Comparison of ENCODE assay signal across 20 cellular contexts in the genomic region with DNA sequence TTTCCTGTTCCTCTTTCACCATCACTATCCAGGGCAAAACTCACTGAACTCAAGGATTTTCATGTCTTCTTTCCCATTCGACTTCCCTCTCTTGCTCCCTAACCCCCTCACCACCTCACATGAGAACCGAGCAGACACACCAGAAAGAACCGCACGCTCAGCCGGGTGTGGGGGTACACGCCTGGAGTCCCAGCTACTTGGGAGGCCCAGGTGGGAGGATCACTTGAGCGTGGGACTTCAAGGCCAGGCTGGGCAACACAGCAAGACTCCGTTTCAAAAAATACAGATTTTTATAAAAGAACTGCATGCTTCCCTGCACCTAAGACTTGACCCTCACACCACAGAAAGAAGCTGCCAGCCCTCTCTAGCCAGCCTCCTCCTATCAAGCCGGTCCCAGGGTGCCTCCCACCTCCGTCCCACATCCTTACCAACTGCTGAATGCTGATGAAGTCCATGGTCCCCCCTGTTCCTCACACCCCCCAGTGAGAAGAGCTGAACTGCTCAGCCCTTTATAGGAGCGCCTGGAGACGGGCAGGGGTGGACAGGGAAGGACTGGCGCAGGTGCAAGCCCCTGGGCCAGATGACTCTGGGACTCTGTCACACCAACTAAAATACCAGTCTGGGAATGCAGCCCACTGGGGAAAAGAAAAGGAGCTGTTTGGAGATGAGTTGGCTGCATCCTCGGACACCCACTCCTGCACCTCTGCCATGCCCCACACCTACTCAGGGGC. TPM values are rescaled to one million over a fixed set of nuclear protein-coding genes. Genes with fewer than 3 reads are reported as not detected.
DNase-seq lines count a peak whose midpoint lies in the region; ATAC-seq and TF ChIP-seq lines count a peak whose summit lies in the region.
"Had no signal": no experiment of that assay in that cellular context is flagged by ENCODE, and none has a peak within 500 bp of the region (broad histone marks: within the 10 kb centered on the region; RNA-seq: fewer than 3 reads in every experiment).

A gene (minus strand): TSS at position 484 of the 731 bp plus-strand sequence. CDS start 29 bp downstream, at position 455.

- no peak within 1 kb of the TSS for H3K4me3 Mint-ChIP-seq in natural killer cell
- H3K4me3 Mint-ChIP-seq in natural killer cell treated with Interleukin-12 subunit alpha and Interleukin-12 subunit beta and Interleukin-15 and Interleukin-18, amount 100 ng/mL, for 72 hours = no peak within 1 kb of the TSS
- H3K4me3 Mint-ChIP-seq in activated T-helper 17 cell treated with anti-CD3 and anti-CD28 coated beads, Interleukin-2, amount 50 U/mL, for 72 hours = no peak within 1 kb of the TSS
- no peak within 1 kb of the TSS for H3K4me3 Mint-ChIP-seq in stimulated activated effector memory CD8-positive, alpha-beta T cell treated with anti-CD3 and anti-CD28 coated beads, Interleukin-12 subunit alpha, Interleukin-12 subunit beta, amount 100 ng/mL, for 72 hours
- H3K4me3 Mint-ChIP-seq: activated B cell treated with CpG ODN at 0.5 μM for 24 hours had no signal

- DNase-seq in natural killer cell (no peak), right cardiac atrium (peak in 1 of 3 donors; percentile 57), NCI-H524 treated with DMSO at 0.1 percent for 48 hours (lab: John Stamatoyannopoulos, UW) (no peak), hypothalamus (lab: John Stamatoyannopoulos, UW) (no peak)
- no peak for DNase-seq in natural killer cell treated with Interleukin-12 subunit alpha and Interleukin-12 subunit beta and Interleukin-15 and Interleukin-18, amount 100 ng/mL, for 72 hours (ENCODE audit: low spot score)
- no peak for DNase-seq in stimulated activated effector memory CD8-positive, alpha-beta T cell treated with anti-CD3 and anti-CD28 coated beads, Interleukin-12 subunit alpha, Interleukin-12 subunit beta, amount 100 ng/mL, for 72 hours (ENCODE audit: low spot score in 2 of 2)
- no peak for DNase-seq in stimulated activated naive CD4-positive, alpha-beta T cell treated with Interleukin-2 at 50 U/mL for 16 hours (lab: John Stamatoyannopoulos, UW)
- DNase-seq: activated B cell treated with CpG ODN at 0.5 μM for 24 hours; activated naive CD4-positive, alpha-beta T cell treated with Interleukin-2 at 50 U/mL for 16 hours; erythroblast; glutamatergic neuron; mesendoderm; MG63; NCI-H146; NCI-H446; nucleus accumbens; RPMI8226; stimulated activated CD4-positive, alpha-beta T cell treated with anti-CD3 and anti-CD28 coated beads, Interleukin-2, amount 100 ng/mL, for 48 hours had no signal

- H3K27me3 Mint-ChIP-seq in natural killer cell (ENCODE audit: low read depth in 2 of 2) = no peaks in the 10 kb centered on the region
- H3K27me3 Mint-ChIP-seq in natural killer cell treated with Interleukin-12 subunit alpha and Interleukin-12 subunit beta and Interleukin-15 and Interleukin-18, amount 100 ng/mL, for 72 hours = no peaks in the 10 kb centered on the region
- no peaks in the 10 kb centered on the region for H3K27me3 Mint-ChIP-seq in activated T-helper 17 cell treated with anti-CD3 and anti-CD28 coated beads, Interleukin-2, amount 50 U/mL, for 72 hours
- H3K27me3 Mint-ChIP-seq: activated B cell treated with CpG ODN at 0.5 μM for 24 hours had no signal

- H3K27ac ChIP-seq in right cardiac atrium (ENCODE audit: low read length) = peak within 1 kb of the TSS; percentile 92
- H3K27ac ChIP-seq: thoracic aorta had no signal

- no peaks in the 10 kb centered on the region for H3K36me3 Mint-ChIP-seq in natural killer cell
- no peaks in the 10 kb centered on the region for H3K36me3 Mint-ChIP-seq in natural killer cell treated with Interleukin-12 subunit alpha and Interleukin-12 subunit beta and Interleukin-15 and Interleukin-18, amount 100 ng/mL, for 72 hours
- H3K36me3 Mint-ChIP-seq in activated T-helper 17 cell treated with anti-CD3 and anti-CD28 coated beads, Interleukin-2, amount 50 U/mL, for 72 hours (ENCODE audit: low read depth) = peaks cover 35% of the 10 kb centered on the region
- peaks cover 68% of the 10 kb centered on the region for H3K36me3 Mint-ChIP-seq in stimulated activated effector memory CD8-positive, alpha-beta T cell treated with anti-CD3 and anti-CD28 coated beads, Interleukin-12 subunit alpha, Interleukin-12 subunit beta, amount 100 ng/mL, for 72 hours

- H3K9me3 ChIP-seq in right cardiac atrium (ENCODE audit: control insufficient read depth, low read length) = no peaks in the 10 kb centered on the region
- H3K9me3 ChIP-seq: MG63, thoracic aorta had no signal

- H3K4me3 ChIP-seq in right cardiac atrium (ENCODE audit: low read length) = no peak within 1 kb of the TSS
- H3K4me3 ChIP-seq: MG63, thoracic aorta had no signal

- peaks cover 3% of the 10 kb centered on the region for H3K4me1 ChIP-seq in right cardiac atrium (ENCODE audit: control insufficient read depth, insufficient read depth, low read length)

- ATAC-seq in natural killer cell = no peak
- ATAC-seq in natural killer cell treated with Interleukin-12 subunit alpha and Interleukin-12 subunit beta and Interleukin-15 and Interleukin-18, amount 100 ng/mL, for 72 hours = no peak
- no peak for ATAC-seq in activated T-helper 17 cell treated with anti-CD3 and anti-CD28 coated beads, Interleukin-2, amount 50 U/mL, for 72 hours (replicated peaks)
- ATAC-seq in right cardiac atrium = peak; percentile 27 to 44
- no peak for ATAC-seq in stimulated activated effector memory CD8-positive, alpha-beta T cell treated with anti-CD3 and anti-CD28 coated beads, Interleukin-12 subunit alpha, Interleukin-12 subunit beta, amount 100 ng/mL, for 72 hours

- no peaks in the 10 kb centered on the region for H3K9me3 Mint-ChIP-seq in natural killer cell
- H3K9me3 Mint-ChIP-seq in natural killer cell treated with Interleukin-12 subunit alpha and Interleukin-12 subunit beta and Interleukin-15 and Interleukin-18, amount 100 ng/mL, for 72 hours = no peaks in the 10 kb centered on the region
- no peaks in the 10 kb centered on the region for H3K9me3 Mint-ChIP-seq in activated T-helper 17 cell treated with anti-CD3 and anti-CD28 coated beads, Interleukin-2, amount 50 U/mL, for 72 hours
- H3K9me3 Mint-ChIP-seq in stimulated activated effector memory CD8-positive, alpha-beta T cell treated with anti-CD3 and anti-CD28 coated beads, Interleukin-12 subunit alpha, Interleukin-12 subunit beta, amount 100 ng/mL, for 72 hours = no peaks in the 10 kb centered on the region
- H3K9me3 Mint-ChIP-seq: activated B cell treated with CpG ODN at 0.5 μM for 24 hours had no signal

- H3K27ac Mint-ChIP-seq in natural killer cell = peak within 1 kb of the TSS; percentile 14 to 45
- peak within 1 kb of the TSS in 1 of 2 donors; percentile 3 for H3K27ac Mint-ChIP-seq in natural killer cell treated with Interleukin-12 subunit alpha and Interleukin-12 subunit beta and Interleukin-15 and Interleukin-18, amount 100 ng/mL, for 72 hours
- H3K27ac Mint-ChIP-seq in activated T-helper 17 cell treated with anti-CD3 and anti-CD28 coated beads, Interleukin-2, amount 50 U/mL, for 72 hours = peak within 1 kb of the TSS; percentile 58
- peak within 1 kb of the TSS; percentile 73 for H3K27ac Mint-ChIP-seq in stimulated activated effector memory CD8-positive, alpha-beta T cell treated with anti-CD3 and anti-CD28 coated beads, Interleukin-12 subunit alpha, Interleukin-12 subunit beta, amount 100 ng/mL, for 72 hours
- H3K27ac Mint-ChIP-seq: activated B cell treated with CpG ODN at 0.5 μM for 24 hours had no signal

- WGBS in right cardiac atrium = 86% methylated on average over 14 of the region's 14 CpGs

- no peak for TF ChIP-seq CTCF in natural killer cell (IDR thresholded peaks at IDR 0.05)

- H3K4me1 Mint-ChIP-seq in natural killer cell = peaks cover 11 to 25% of the 10 kb centered on the region in 2 donors
- peaks cover 0 to 10% of the 10 kb centered on the region in 2 donors for H3K4me1 Mint-ChIP-seq in natural killer cell treated with Interleukin-12 subunit alpha and Interleukin-12 subunit beta and Interleukin-15 and Interleukin-18, amount 100 ng/mL, for 72 hours (ENCODE audit: low read depth in 2 of 2)
- H3K4me1 Mint-ChIP-seq in activated T-helper 17 cell treated with anti-CD3 and anti-CD28 coated beads, Interleukin-2, amount 50 U/mL, for 72 hours = no peaks in the 10 kb centered on the region
- peaks cover 33% of the 10 kb centered on the region for H3K4me1 Mint-ChIP-seq in stimulated activated effector memory CD8-positive, alpha-beta T cell treated with anti-CD3 and anti-CD28 coated beads, Interleukin-12 subunit alpha, Interleukin-12 subunit beta, amount 100 ng/mL, for 72 hours

- intact Hi-C loops in natural killer cell (cut with micrococcal nuclease) (no loop called here), right cardiac atrium (cut with DNase I) (no loop called here)

- H3K27me3 ChIP-seq in right cardiac atrium (ENCODE audit: control insufficient read depth, insufficient read depth) = no peaks in the 10 kb centered on the region
- H3K27me3 ChIP-seq: MG63 had no signal

RNA-seq across cellular contexts. Expression of the gene that starts here (rescaled TPM):
- 10 to 100 TPM in 2 of 3 donors, 1 to 10 TPM in 1; 8.3 to 11.2 (median 10.1) TPM for total RNA-seq in natural killer cell
- 10 to 100 TPM in 1 of 2 donors, 1 to 10 TPM in 1; 7.4 to 12.9 TPM for total RNA-seq in natural killer cell treated with Interleukin-12 subunit alpha and Interleukin-12 subunit beta and Interleukin-15 and Interleukin-18, amount 100 ng/mL, for 72 hours
- total RNA-seq in activated T-helper 17 cell treated with anti-CD3 and anti-CD28 coated beads, Interleukin-2, amount 50 U/mL, for 72 hours = 10 to 100 TPM in 1 of 2 donors, 1 to 10 TPM in 1; 6.8 to 11.7 TPM
- 10 to 100 TPM in 3 of 4 donors, 1 to 10 TPM in 1; 8.2 to 27.7 (median 17.3) TPM for total RNA-seq in right cardiac atrium
- 27.0 TPM for polyA plus RNA-seq in right cardiac atrium

Comparison
In these comparisons a context has a peak if more than half of its experiments do, and no peak if none do; other contexts are left out.
1. ATAC-seq: peak in right cardiac atrium (2 of 2); none in natural killer cell (0 of 3), natural killer cell treated with Interleukin-12 subunit alpha and Interleukin-12 subunit beta and Interleukin-15 and Interleukin-18, amount 100 ng/mL, for 72 hours (0 of 2), activated T-helper 17 cell treated with anti-CD3 and anti-CD28 coated beads, Interleukin-2, amount 50 U/mL, for 72 hours (single experiment) and stimulated activated effector memory CD8-positive, alpha-beta T cell treated with anti-CD3 and anti-CD28 coated beads, Interleukin-12 subunit alpha, Interleukin-12 subunit beta, amount 100 ng/mL, for 72 hours (single experiment).